17 cellular contexts compared by ENCODE assay signal in the genomic region with DNA sequence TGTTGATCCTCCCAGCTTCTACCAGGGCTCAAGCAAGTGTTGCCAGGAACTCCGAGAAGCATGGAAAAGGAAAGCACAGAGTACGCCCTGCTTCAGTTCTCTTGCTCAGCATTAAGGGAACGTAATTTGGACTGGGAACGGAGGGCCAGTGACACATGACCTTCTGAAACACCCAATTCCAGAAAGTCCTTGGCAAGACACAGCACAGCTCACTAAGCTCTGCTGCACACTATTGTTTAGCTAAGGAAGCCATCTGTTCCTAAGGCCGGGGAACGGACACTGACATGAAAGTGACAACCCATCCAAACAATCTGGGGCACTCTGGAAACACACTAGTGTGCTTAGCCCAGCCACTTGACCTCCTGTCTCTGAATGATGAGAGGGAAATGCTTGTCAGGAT. TPM values are rescaled to one million over a fixed set of nuclear protein-coding genes. Genes with fewer than 3 reads are reported as not detected.
DNase-seq lines count a peak whose midpoint lies in the region; ATAC-seq and TF ChIP-seq lines count a peak whose summit lies in the region.
"Had no signal": no experiment of that assay in that cellular context is flagged by ENCODE, and none has a peak within 500 bp of the region (broad histone marks: within the 10 kb centered on the region; RNA-seq: fewer than 3 reads in every experiment).

No MANE protein-coding gene starts in this region.

- H3K4me1 ChIP-seq in heart right ventricle: peaks cover 0 to 35% (median 19%) of the 10 kb centered on the region in 9 donors
- peaks cover 38% of the 10 kb centered on the region for H3K4me1 ChIP-seq in upper lobe of right lung
- H3K4me1 ChIP-seq: breast epithelium had no signal

- H3K4me3 ChIP-seq in heart right ventricle: no peak overlapping the region
- H3K4me3 ChIP-seq in upper lobe of right lung: no peak overlapping the region
- H3K4me3 ChIP-seq: breast epithelium, SK-N-MC had no signal

- intact Hi-C loops in heart right ventricle (cut with DNase I) (loop anchor here in 1 of 10 donors (10.0 kb wide), 1 partner anchor 49 kb away; no protein-coding TSS in a partner anchor), upper lobe of right lung (cut with DNase I) (no loop called here)
- intact Hi-C loops in activated T-helper 2 cell treated with anti-CD3 and anti-CD28 coated beads, Interferon-gamma antibody, Interleukin-2, Interleukin-4, amounts not matched to agents 10 μg/mL and 5 μg/mL and 100 μg/mL, durations not matched to agents 14 hours and 24 hours and 36 hours (cut with micrococcal nuclease): no loop called here

- H3K9me3 ChIP-seq in heart right ventricle (no peaks in the 10 kb centered on the region), upper lobe of right lung (no peaks in the 10 kb centered on the region)
- H3K9me3 ChIP-seq: breast epithelium had no signal

- H3K27me3 Mint-ChIP-seq in nephron progenitor cell (ENCODE audit: low read depth, poor library complexity): peaks cover 7% of the 10 kb centered on the region
- no peaks in the 10 kb centered on the region for H3K27me3 Mint-ChIP-seq in activated T-helper 2 cell treated with anti-CD3 and anti-CD28 coated beads, Interferon-gamma antibody, Interleukin-2, Interleukin-4, amounts not matched to agents 10 μg/mL and 5 μg/mL and 100 μg/mL, durations not matched to agents 14 hours and 24 hours and 36 hours (ENCODE audit: low read depth)

- H3K9me3 Mint-ChIP-seq in nephron progenitor cell: no peaks in the 10 kb centered on the region
- H3K9me3 Mint-ChIP-seq in activated T-helper 2 cell treated with anti-CD3 and anti-CD28 coated beads, Interferon-gamma antibody, Interleukin-2, Interleukin-4, amounts not matched to agents 10 μg/mL and 5 μg/mL and 100 μg/mL, durations not matched to agents 14 hours and 24 hours and 36 hours: no peaks in the 10 kb centered on the region

- H3K36me3 ChIP-seq in heart right ventricle (no peaks in the 10 kb centered on the region), upper lobe of right lung (no peaks in the 10 kb centered on the region)
- H3K36me3 ChIP-seq: breast epithelium had no signal

- H3K27ac ChIP-seq in heart right ventricle (peak overlapping the region; percentile 17 to 75 (median 68)), upper lobe of right lung (peak overlapping the region; percentile 68)
- H3K27ac ChIP-seq: 22Rv1, SK-N-MC had no signal

- H3K4me3 Mint-ChIP-seq in nephron progenitor cell: no peak overlapping the region
- H3K4me3 Mint-ChIP-seq in activated T-helper 2 cell treated with anti-CD3 and anti-CD28 coated beads, Interferon-gamma antibody, Interleukin-2, Interleukin-4, amounts not matched to agents 10 μg/mL and 5 μg/mL and 100 μg/mL, durations not matched to agents 14 hours and 24 hours and 36 hours (ENCODE audit: low read depth): no peak overlapping the region

- TF ChIP-seq CTCF in heart right ventricle (IDR thresholded peaks at IDR 0.05) (no peak), nephron progenitor cell (IDR thresholded peaks at IDR 0.05) (no peak), upper lobe of right lung (IDR thresholded peaks at IDR 0.05) (no peak)

- WGBS in heart right ventricle, 2 donors: 53 to 65% methylated on average over 6 of the region's 6 CpGs

- H3K4me1 Mint-ChIP-seq in nephron progenitor cell: peaks cover 61% of the 10 kb centered on the region
- H3K4me1 Mint-ChIP-seq in activated T-helper 2 cell treated with anti-CD3 and anti-CD28 coated beads, Interferon-gamma antibody, Interleukin-2, Interleukin-4, amounts not matched to agents 10 μg/mL and 5 μg/mL and 100 μg/mL, durations not matched to agents 14 hours and 24 hours and 36 hours (ENCODE audit: low read depth): no peaks in the 10 kb centered on the region

- peak overlapping the region; percentile 50 for H3K27ac Mint-ChIP-seq in nephron progenitor cell
- H3K27ac Mint-ChIP-seq in activated T-helper 2 cell treated with anti-CD3 and anti-CD28 coated beads, Interferon-gamma antibody, Interleukin-2, Interleukin-4, amounts not matched to agents 10 μg/mL and 5 μg/mL and 100 μg/mL, durations not matched to agents 14 hours and 24 hours and 36 hours: no peak overlapping the region

- H3K27me3 ChIP-seq in heart right ventricle (peaks cover 0 to 11% (median 0%) of the 10 kb centered on the region in 7 donors), upper lobe of right lung (no peaks in the 10 kb centered on the region)

- ATAC-seq in heart right ventricle (peak; percentile 64 to 91 (median 87)), upper lobe of right lung (peak; percentile 43)

- no peaks in the 10 kb centered on the region for H3K36me3 Mint-ChIP-seq in nephron progenitor cell (ENCODE audit: low read depth)
- no peaks in the 10 kb centered on the region for H3K36me3 Mint-ChIP-seq in activated T-helper 2 cell treated with anti-CD3 and anti-CD28 coated beads, Interferon-gamma antibody, Interleukin-2, Interleukin-4, amounts not matched to agents 10 μg/mL and 5 μg/mL and 100 μg/mL, durations not matched to agents 14 hours and 24 hours and 36 hours (ENCODE audit: low read depth)

- DNase-seq in DMS53 (lab: John Stamatoyannopoulos, UW) (peak; percentile 10), DMS53 treated with DMSO at 0.1 percent for 48 hours (lab: John Stamatoyannopoulos, UW; ENCODE audit: unreplicated experiment) (no peak), heart right ventricle (peak in 1 of 2 donors; percentile 41), nephron progenitor cell (no peak), upper lobe of right lung (no peak), SW480 (ENCODE audit: low spot score) (no peak), HPDE6-E6E7 (ENCODE audit: extremely low spot score) (no peak)
- DNase-seq in activated T-helper 2 cell treated with anti-CD3 and anti-CD28 coated beads, Interferon-gamma antibody, Interleukin-2, Interleukin-4, amounts not matched to agents 10 μg/mL and 5 μg/mL and 100 μg/mL, durations not matched to agents 14 hours and 24 hours and 36 hours (ENCODE audit: low spot score): no peak
- DNase-seq: activated CD4-positive, CD25-positive, alpha-beta regulatory T cell treated with anti-CD3 and anti-CD28 coated beads, Interleukin-2, amount 50 U/mL, for 72 hours; hypothalamus; kidney; NCI-H2171; nucleus accumbens; T-helper 9 cell had no signal

RNA-seq across cellular contexts. Expression of a gene that starts 56.9 kb away (rescaled TPM):
- 10 to 100 TPM in 2 of 10 donors, 1 to 10 TPM in 8; 4.5 to 12.9 (median 6.5) TPM for total RNA-seq in heart right ventricle
- 10 to 100 TPM in 1 of 2 donors, 1 to 10 TPM in 1; 6.6 to 21.3 TPM for polyA plus RNA-seq in heart right ventricle
- 16.2 TPM for total RNA-seq in upper lobe of right lung
- 49.7 and 55.7 TPM in 2 replicates for total RNA-seq in activated T-helper 2 cell treated with anti-CD3 and anti-CD28 coated beads, Interferon-gamma antibody, Interleukin-2, Interleukin-4, amounts not matched to agents 10 μg/mL and 5 μg/mL and 100 μg/mL, durations not matched to agents 14 hours and 24 hours and 36 hours
